In the genomic region with DNA sequence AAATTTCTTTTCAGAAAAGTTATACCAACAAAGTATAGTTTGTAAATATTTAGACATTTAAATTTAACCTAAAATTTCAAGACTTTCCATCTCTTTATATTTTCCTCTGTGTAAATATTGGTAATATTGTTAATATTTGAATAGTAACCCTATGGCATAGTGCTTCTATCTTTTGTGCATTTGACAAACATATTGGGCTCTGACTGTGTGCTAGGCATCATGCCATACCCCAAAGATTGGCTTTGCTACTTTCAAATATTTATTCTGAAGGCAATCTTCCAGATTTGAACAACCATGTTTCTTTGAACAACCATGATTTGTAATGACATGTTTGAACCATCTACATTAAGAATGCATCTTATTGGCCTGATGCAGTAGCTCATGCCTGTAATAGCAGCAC, we compare ENCODE assay signal across 19 cellular contexts. TPM values are rescaled to one million over a fixed set of nuclear protein-coding genes. Genes with fewer than 3 reads are reported as not detected.
DNase-seq lines count a peak whose midpoint lies in the region; ATAC-seq, FAIRE-seq and TF ChIP-seq lines count a peak whose summit lies in the region.
"Had no signal": no experiment of that assay in that cellular context is flagged by ENCODE, and none has a peak within 500 bp of the region (broad histone marks: within the 10 kb centered on the region; RNA-seq: fewer than 3 reads in every experiment).

No MANE protein-coding gene starts in this region.

- no peak overlapping the region for H3K27ac ChIP-seq in pancreas
- H3K27ac ChIP-seq: BLaER1, HL-60 had no signal

- intact Hi-C loops in pancreas (cut with DNase I): no loop called here
- intact Hi-C loops in activated CD8-positive, alpha-beta T cell treated with anti-CD3 and anti-CD28 coated beads for 36 hours (cut with micrococcal nuclease): no loop called here

- POLR2A ChIA-PET in activated CD8-positive, alpha-beta T cell treated with anti-CD3 and anti-CD28 coated beads for 36 hours (lab: Charles Lee): no interaction called here

- peak; percentile 9 for DNase-seq in DMS53 (lab: John Stamatoyannopoulos, UW)
- no peak for DNase-seq in DMS53 treated with DMSO at 0.1 percent for 48 hours (lab: John Stamatoyannopoulos, UW; ENCODE audit: unreplicated experiment)
- peak; percentile 84 for DNase-seq in LNCaP clone FGC (ENCODE audit: low read depth)
- peak; percentile 47 for DNase-seq in NCI-H69 (lab: John Stamatoyannopoulos, UW)
- DNase-seq in pancreas: no peak
- DNase-seq in RPMI8226: no peak
- no peak for DNase-seq in activated CD8-positive, alpha-beta T cell treated with anti-CD3 and anti-CD28 coated beads for 36 hours
- DNase-seq: 8988T; CD4-positive, alpha-beta memory T cell; DMS79; GF-D8; GOT3; H7; HFFc6 had no signal

- no peaks in the 10 kb centered on the region for H3K36me3 Mint-ChIP-seq in activated CD8-positive, alpha-beta T cell treated with anti-CD3 and anti-CD28 coated beads for 36 hours (ENCODE audit: low read depth)
- H3K36me3 Mint-ChIP-seq: CD14-positive monocyte; CD4-positive, alpha-beta memory T cell had no signal

- CTCF ChIA-PET in activated CD8-positive, alpha-beta T cell treated with anti-CD3 and anti-CD28 coated beads for 36 hours (lab: Charles Lee): no interaction called here

- no peak for ATAC-seq in pancreas
- ATAC-seq in activated CD8-positive, alpha-beta T cell treated with anti-CD3 and anti-CD28 coated beads for 36 hours: no peak
- ATAC-seq: HCT116 had no signal

- peaks cover 0 to 9% (median 0%) of the 10 kb centered on the region in 4 donors for H3K27me3 ChIP-seq in pancreas
- H3K27me3 ChIP-seq: BLaER1 had no signal

- peak; percentile 20 for FAIRE-seq in pancreas (lab: Jason Lieb, UNC)

- no peak overlapping the region for H3K27ac Mint-ChIP-seq in activated CD8-positive, alpha-beta T cell treated with anti-CD3 and anti-CD28 coated beads for 36 hours
- H3K27ac Mint-ChIP-seq: CD14-positive monocyte; CD4-positive, alpha-beta memory T cell; HFFc6 had no signal

- peaks cover 5% of the 10 kb centered on the region for H3K27me3 Mint-ChIP-seq in activated CD8-positive, alpha-beta T cell treated with anti-CD3 and anti-CD28 coated beads for 36 hours

- no peaks in the 10 kb centered on the region for H3K4me1 Mint-ChIP-seq in activated CD8-positive, alpha-beta T cell treated with anti-CD3 and anti-CD28 coated beads for 36 hours (ENCODE audit: low read depth)
- H3K4me1 Mint-ChIP-seq: CD4-positive, alpha-beta memory T cell had no signal

- H3K4me3 Mint-ChIP-seq in activated CD8-positive, alpha-beta T cell treated with anti-CD3 and anti-CD28 coated beads for 36 hours: no peak overlapping the region
- H3K4me3 Mint-ChIP-seq: CD14-positive monocyte; CD4-positive, alpha-beta memory T cell; HFFc6 had no signal

- H3K36me3 ChIP-seq in pancreas: no peaks in the 10 kb centered on the region
- H3K36me3 ChIP-seq: BLaER1 had no signal

- H3K4me1 ChIP-seq in pancreas: peaks cover 0 to 5% (median 0%) of the 10 kb centered on the region in 3 donors
- H3K4me1 ChIP-seq: BLaER1 had no signal

- TF ChIP-seq CTCF in LNCaP clone FGC (IDR thresholded peaks at IDR 0.05; ENCODE audit: control insufficient read depth, extremely low read depth, insufficient read depth) (no peak), pancreas (IDR thresholded peaks at IDR 0.05) (no peak)
- no peak for TF ChIP-seq CTCF in activated CD8-positive, alpha-beta T cell treated with anti-CD3 and anti-CD28 coated beads for 36 hours (IDR thresholded peaks at IDR 0.05)

- H3K9me3 ChIP-seq in pancreas: no peaks in the 10 kb centered on the region
- H3K9me3 ChIP-seq: BLaER1 had no signal

- H3K9me3 Mint-ChIP-seq in activated CD8-positive, alpha-beta T cell treated with anti-CD3 and anti-CD28 coated beads for 36 hours: no peaks in the 10 kb centered on the region
- H3K9me3 Mint-ChIP-seq: CD14-positive monocyte; CD4-positive, alpha-beta memory T cell; HFFc6 had no signal

- H3K4me3 ChIP-seq in LNCaP clone FGC (ENCODE audit: low read depth, low read length) (no peak overlapping the region), pancreas (no peak overlapping the region)
- H3K4me3 ChIP-seq: BLaER1 had no signal

RNA-seq across cellular contexts. Expression of gene PRDM1, which starts 15.5 kb away (rescaled TPM):
- 1 to 10 TPM in 4 of 6 donors, under 1 TPM in 2; 0.59 to 5.5 (median 1.3) TPM for total RNA-seq in pancreas
- polyA plus RNA-seq in pancreas: under 1 TPM; 0.30 to 0.92 TPM
- total RNA-seq in activated CD8-positive, alpha-beta T cell treated with anti-CD3 and anti-CD28 coated beads for 36 hours: 10 to 100 TPM; 24.6 to 24.7 TPM
- total RNA-seq: A673 had no signal

Comparison
In these comparisons a context has a peak if more than half of its experiments do, and no peak if none do; other contexts are left out.
1. DNase-seq: peak in DMS53 (single experiment), LNCaP clone FGC (single experiment) and NCI-H69 (single experiment); none in DMS53 treated with DMSO at 0.1 percent for 48 hours (single experiment), pancreas (0 of 6), RPMI8226 (single experiment) and activated CD8-positive, alpha-beta T cell treated with anti-CD3 and anti-CD28 coated beads for 36 hours (single experiment).